12 cellular contexts compared by ENCODE assay signal in the genomic region with DNA sequence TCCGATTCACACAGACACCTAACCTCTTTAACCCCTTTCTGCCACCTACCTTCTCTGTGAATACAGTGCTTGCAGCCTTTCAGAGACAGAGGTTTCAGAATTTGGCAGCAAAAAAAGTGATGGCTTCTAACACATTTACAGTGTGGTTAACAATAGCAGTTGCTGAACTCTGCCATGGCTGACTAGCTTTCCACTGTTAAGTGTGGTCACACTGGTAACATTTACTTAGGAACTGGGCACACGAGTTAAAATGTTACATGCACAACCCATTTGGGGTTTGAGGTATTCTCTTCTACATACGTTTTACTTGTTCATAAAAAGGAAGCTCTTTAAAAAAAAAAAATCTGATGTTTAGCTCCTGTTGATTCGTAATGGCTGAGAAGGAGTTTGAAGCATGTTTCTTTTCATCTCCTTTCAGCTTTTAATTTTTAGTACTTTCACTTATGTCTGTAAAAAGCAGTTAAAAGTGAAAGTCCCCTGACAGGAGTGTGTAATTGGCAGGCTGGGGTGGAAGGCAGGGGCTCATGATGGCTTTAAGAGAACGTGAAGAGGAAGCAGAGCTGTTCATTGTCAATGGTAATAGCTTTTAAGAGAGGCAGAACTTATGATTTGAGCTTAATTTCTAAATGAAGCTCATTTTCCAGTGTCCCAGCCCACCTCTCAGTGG.
A peak's percentile ranks its signal among the peaks of the same experiment; 100 is the strongest.
DNase-seq lines count a peak whose midpoint lies in the region; ATAC-seq and FAIRE-seq lines count a peak whose summit lies in the region.
"Had no signal": no experiment of that assay in that cellular context is flagged by ENCODE, and none has a peak within 500 bp of the region (broad histone marks: within the 10 kb centered on the region; RNA-seq: fewer than 3 reads in every experiment).

No MANE protein-coding gene starts in this region.

- H3K27me3 Mint-ChIP-seq in CD4-positive, CD25-positive, alpha-beta regulatory T cell: no peaks in the 10 kb centered on the region
- H3K27me3 Mint-ChIP-seq in activated CD8-positive, alpha-beta T cell treated with anti-CD3 and anti-CD28 coated beads, Interleukin-2, amount 10 ng/mL, durations not matched to agents 7 days and 5 days (ENCODE audit: low read depth): no peaks in the 10 kb centered on the region

- peak; percentile 95 for FAIRE-seq in GM19239 (lab: Jason Lieb, UNC)
- FAIRE-seq: keratinocyte had no signal

- H3K27ac ChIP-seq in CD4-positive, CD25-positive, alpha-beta regulatory T cell (ENCODE audit: insufficient read depth, low read length, poor library complexity, severe bottlenecking): no peak overlapping the region

- H3K36me3 ChIP-seq in CD4-positive, CD25-positive, alpha-beta regulatory T cell (ENCODE audit: control insufficient read depth, insufficient read depth, low read length): no peaks in the 10 kb centered on the region

- peaks cover 0 to 2% (median 0%) of the 10 kb centered on the region in 7 donors for H3K9me3 Mint-ChIP-seq in CD4-positive, CD25-positive, alpha-beta regulatory T cell
- no peaks in the 10 kb centered on the region for H3K9me3 Mint-ChIP-seq in activated CD8-positive, alpha-beta T cell treated with anti-CD3 and anti-CD28 coated beads, Interleukin-2, amount 10 ng/mL, durations not matched to agents 7 days and 5 days (ENCODE audit: insufficient read depth)
- H3K9me3 Mint-ChIP-seq: T-helper 1 cell treated with Interleukin-12 subunit alpha and Interleukin-12 subunit beta and Interleukin-4 antibody, amounts not matched to agents 30 μg/mL and 1 μg/mL, for 36 hours had no signal

- DNase-seq in CD4-positive, CD25-positive, alpha-beta regulatory T cell: peak in 1 of 3 donors; percentile 68
- peak; percentile 16 for DNase-seq in GM19239 (ENCODE audit: insufficient read length, low spot score)
- DNase-seq in activated CD8-positive, alpha-beta T cell treated with anti-CD3 and anti-CD28 coated beads, Interleukin-2, amount 10 ng/mL, durations not matched to agents 7 days and 5 days: peak; percentile 32
- DNase-seq in DMS79 (lab: John Stamatoyannopoulos, UW): no peak
- DNase-seq in T-helper 1 cell: no peak
- DNase-seq in inferior parietal cortex (ENCODE audit: extremely low spot score): no peak
- DNase-seq in NCI-H1436 treated with DMSO at 0.1 percent for 48 hours (lab: John Stamatoyannopoulos, UW): no peak
- DNase-seq: IMR-90; stimulated activated CD4-positive, alpha-beta T cell treated with anti-CD3 and anti-CD28 coated beads, Interleukin-15, amount 100 ng/mL, for 24 hours had no signal

- peak in 1 of 2 donors; percentile 64 for ATAC-seq in CD4-positive, CD25-positive, alpha-beta regulatory T cell (ENCODE audit: low read depth in 2 of 2)
- ATAC-seq in HG02973 (IDR thresholded peaks at IDR 0.05; ENCODE audit: unreplicated experiment): peak; percentile 80
- ATAC-seq in activated CD8-positive, alpha-beta T cell treated with anti-CD3 and anti-CD28 coated beads, Interleukin-2, amount 10 ng/mL, durations not matched to agents 7 days and 5 days: peak; percentile 74

- CTCF ChIA-PET in activated CD8-positive, alpha-beta T cell treated with anti-CD3 and anti-CD28 coated beads, Interleukin-2, amount 10 ng/mL, durations not matched to agents 7 days and 5 days (lab: Charles Lee): interaction anchor here (0.7 to 2.5 kb wide), 7 partner anchors 9 to 38 kb away, joined by 3 to 22 read pairs (median 3); no protein-coding TSS in a partner anchor

- peaks cover 15% of the 10 kb centered on the region for H3K36me3 Mint-ChIP-seq in CD4-positive, CD25-positive, alpha-beta regulatory T cell
- H3K36me3 Mint-ChIP-seq in activated CD8-positive, alpha-beta T cell treated with anti-CD3 and anti-CD28 coated beads, Interleukin-2, amount 10 ng/mL, durations not matched to agents 7 days and 5 days (ENCODE audit: low read depth): no peaks in the 10 kb centered on the region

- peak overlapping the region in 2 of 4 donors; percentile 1 to 9 for H3K4me3 Mint-ChIP-seq in CD4-positive, CD25-positive, alpha-beta regulatory T cell
- peak overlapping the region; percentile 49 for H3K4me3 Mint-ChIP-seq in activated CD8-positive, alpha-beta T cell treated with anti-CD3 and anti-CD28 coated beads, Interleukin-2, amount 10 ng/mL, durations not matched to agents 7 days and 5 days
- H3K4me3 Mint-ChIP-seq: T-helper 1 cell treated with Interleukin-12 subunit alpha and Interleukin-12 subunit beta and Interleukin-4 antibody, amounts not matched to agents 30 μg/mL and 1 μg/mL, for 36 hours had no signal

- peak overlapping the region; percentile 32 to 76 (median 39) for H3K27ac Mint-ChIP-seq in CD4-positive, CD25-positive, alpha-beta regulatory T cell
- peak overlapping the region; percentile 48 for H3K27ac Mint-ChIP-seq in activated CD8-positive, alpha-beta T cell treated with anti-CD3 and anti-CD28 coated beads, Interleukin-2, amount 10 ng/mL, durations not matched to agents 7 days and 5 days
- H3K27ac Mint-ChIP-seq: T-helper 1 cell treated with Interleukin-12 subunit alpha and Interleukin-12 subunit beta and Interleukin-4 antibody, amounts not matched to agents 30 μg/mL and 1 μg/mL, for 36 hours had no signal

- H3K4me3 ChIP-seq in CD4-positive, CD25-positive, alpha-beta regulatory T cell (ENCODE audit: low read depth, low read length): peak overlapping the region; percentile 26

- POLR2A ChIA-PET in activated CD8-positive, alpha-beta T cell treated with anti-CD3 and anti-CD28 coated beads, Interleukin-2, amount 10 ng/mL, durations not matched to agents 7 days and 5 days (lab: Charles Lee): no interaction called here

- peaks cover 0 to 32% (median 14%) of the 10 kb centered on the region in 4 donors for H3K4me1 Mint-ChIP-seq in CD4-positive, CD25-positive, alpha-beta regulatory T cell
- H3K4me1 Mint-ChIP-seq in activated CD8-positive, alpha-beta T cell treated with anti-CD3 and anti-CD28 coated beads, Interleukin-2, amount 10 ng/mL, durations not matched to agents 7 days and 5 days (ENCODE audit: low read depth): peaks cover 20% of the 10 kb centered on the region

- no peaks in the 10 kb centered on the region for H3K27me3 ChIP-seq in CD4-positive, CD25-positive, alpha-beta regulatory T cell (ENCODE audit: control insufficient read depth, insufficient read depth, low read length)

- no peaks in the 10 kb centered on the region for H3K9me3 ChIP-seq in CD4-positive, CD25-positive, alpha-beta regulatory T cell (ENCODE audit: control insufficient read depth in 2 of 2, low read length in 2 of 2)

- no peaks in the 10 kb centered on the region for H3K4me1 ChIP-seq in CD4-positive, CD25-positive, alpha-beta regulatory T cell (ENCODE audit: control insufficient read depth, insufficient read depth, low read length, poor library complexity, severe bottlenecking)

Comparison
In these comparisons a context has a peak if more than half of its experiments do, and no peak if none do; other contexts are left out.
1. DNase-seq: peak in GM19239 (single experiment) and activated CD8-positive, alpha-beta T cell treated with anti-CD3 and anti-CD28 coated beads, Interleukin-2, amount 10 ng/mL, durations not matched to agents 7 days and 5 days (single experiment); none in DMS79 (single experiment), T-helper 1 cell (0 of 5), inferior parietal cortex (single experiment) and NCI-H1436 treated with DMSO at 0.1 percent for 48 hours (single experiment).